ENCODE assay signal across 8 cellular contexts in the genomic region with DNA sequence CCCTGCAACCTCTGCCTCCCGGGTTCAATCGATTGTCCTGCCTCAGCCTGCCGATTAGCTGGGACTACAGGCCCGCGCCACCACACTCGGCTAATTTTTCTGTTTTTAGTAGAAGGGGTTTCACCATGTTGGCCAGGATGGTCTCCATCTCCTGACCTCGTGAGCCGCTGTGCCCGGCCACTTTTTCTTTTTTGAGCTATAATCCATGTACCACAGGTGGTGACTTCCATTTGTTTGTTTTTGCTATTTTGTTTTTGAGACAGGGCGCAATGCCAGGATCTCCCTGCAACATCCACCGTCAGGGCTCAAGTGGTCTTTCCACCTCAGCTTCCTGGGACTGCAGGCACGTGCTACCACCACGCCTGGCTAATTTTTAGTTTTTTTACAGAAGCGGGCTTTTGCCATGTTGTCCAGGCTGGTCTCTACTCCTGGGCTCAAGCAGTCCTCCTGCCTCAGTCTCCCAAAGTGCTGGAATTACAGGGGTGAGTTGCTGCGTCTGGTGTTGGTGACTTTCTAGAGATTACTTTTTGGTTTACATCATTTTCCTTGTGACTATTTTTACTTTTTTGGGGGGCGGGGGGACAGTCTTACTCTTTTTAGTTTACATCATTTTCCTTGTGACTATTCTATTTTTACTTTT. TPM values are rescaled to one million over a fixed set of nuclear protein-coding genes. Genes with fewer than 3 reads are reported as not detected.
DNase-seq lines count a peak whose midpoint lies in the region; ATAC-seq and TF ChIP-seq lines count a peak whose summit lies in the region.

No MANE protein-coding gene starts in this region.

- H3K4me3 Mint-ChIP-seq in natural killer cell: peak overlapping the region; percentile 88

- H3K27me3 ChIP-seq in MG63: no peaks in the 10 kb centered on the region

- H3K9me3 ChIP-seq in MG63: no peaks in the 10 kb centered on the region

- H3K27ac ChIP-seq in C4-2B (peak overlapping the region; percentile 97), cingulate gyrus (ENCODE audit: low read depth, low read length) (peak overlapping the region; percentile 14)

- intact Hi-C loops in natural killer cell (cut with micrococcal nuclease): no loop called here

- no peaks in the 10 kb centered on the region for H3K27me3 Mint-ChIP-seq in natural killer cell (ENCODE audit: low read depth in 2 of 2)

- ATAC-seq in natural killer cell (no peak), GM18868 (IDR thresholded peaks at IDR 0.05; ENCODE audit: unreplicated experiment) (no peak)

- H3K4me1 Mint-ChIP-seq in natural killer cell: peaks cover 34 to 35% of the 10 kb centered on the region in 2 donors

- DNase-seq in MG63 (no peak), natural killer cell (no peak), A172 (ENCODE audit: low spot score) (no peak), amygdala (lab: John Stamatoyannopoulos, UW) (no peak)
- no peak for DNase-seq in NK-92 treated with Interleukin-12 subunit alpha and Interleukin-12 subunit beta, amount 100 ng/mL, for 24 hours (lab: John Stamatoyannopoulos, UW)

- peak overlapping the region; percentile 91 for H3K4me3 ChIP-seq in MG63

- H3K9me3 Mint-ChIP-seq in natural killer cell: no peaks in the 10 kb centered on the region

- H3K36me3 ChIP-seq in MG63: peaks cover 55% of the 10 kb centered on the region

- H3K36me3 Mint-ChIP-seq in natural killer cell: peaks cover 6% of the 10 kb centered on the region

- H3K27ac Mint-ChIP-seq in natural killer cell: peak overlapping the region; percentile 94 to 96

- TF ChIP-seq CTCF in C4-2B (conservative IDR thresholded peaks at IDR 0.05): no peak
- no peak for TF ChIP-seq CTCF in natural killer cell (IDR thresholded peaks at IDR 0.05)

RNA-seq across cellular contexts. Expression of gene HSPA1B, which starts 8.6 kb away (rescaled TPM):
- total RNA-seq in MG63 (2014; rRNA removed; shearing (Covaris generic); ENCODE audit: low replicate concordance): 48.7 and 72.1 TPM in 2 replicates
- 100 to 1,000 TPM in 1 of 3 donors, 10 to 100 TPM in 1, 1 to 10 TPM in 1; 8.5 to 112 (median 15.3) TPM for total RNA-seq in natural killer cell
- total RNA-seq in A172 (2014; rRNA removed; shearing (Covaris generic)): 312 and 358 TPM in 2 replicates

RNA-seq across cellular contexts. Expression of gene HSPA1A, which starts 20.8 kb away (rescaled TPM):
- total RNA-seq in MG63 (2014; rRNA removed; shearing (Covaris generic); ENCODE audit: low replicate concordance): 32.5 and 71.8 TPM in 2 replicates
- 10 to 100 TPM; 24.4 to 34.6 (median 34.5) TPM for total RNA-seq in natural killer cell
- 1.2 and 4.1 TPM in 2 replicates for total RNA-seq in A172 (2014; rRNA removed; shearing (Covaris generic))

RNA-seq across cellular contexts. Expression of gene HSPA1L, which starts 21.1 kb away (rescaled TPM):
- total RNA-seq in MG63 (2014; rRNA removed; shearing (Covaris generic); ENCODE audit: low replicate concordance): 0.33 and 0.39 TPM in 2 replicates
- 1 to 10 TPM; 2.0 to 4.5 (median 3.6) TPM for total RNA-seq in natural killer cell
- total RNA-seq in A172 (2014; rRNA removed; shearing (Covaris generic)): 1.4 and 3.0 TPM in 2 replicates

RNA-seq across cellular contexts. Expression of gene NEU1, which starts 26.5 kb away (rescaled TPM):
- total RNA-seq in MG63 (2014; rRNA removed; shearing (Covaris generic); ENCODE audit: low replicate concordance): 11.7 and 14.6 TPM in 2 replicates
- total RNA-seq in natural killer cell: 10 to 100 TPM; 36.1 to 69.6 (median 51.5) TPM
- total RNA-seq in A172 (2014; rRNA removed; shearing (Covaris generic)): 101 and 107 TPM in 2 replicates

RNA-seq across cellular contexts. Expression of gene LSM2, which starts 29.4 kb away (rescaled TPM):
- 57.0 and 58.4 TPM in 2 replicates for total RNA-seq in MG63 (2014; rRNA removed; shearing (Covaris generic); ENCODE audit: low replicate concordance)
- 10 to 100 TPM; 28.1 to 34.9 (median 29.2) TPM for total RNA-seq in natural killer cell
- 80.4 and 88.0 TPM in 2 replicates for total RNA-seq in A172 (2014; rRNA removed; shearing (Covaris generic))
